27 cellular contexts compared by ENCODE assay signal in the genomic region with DNA sequence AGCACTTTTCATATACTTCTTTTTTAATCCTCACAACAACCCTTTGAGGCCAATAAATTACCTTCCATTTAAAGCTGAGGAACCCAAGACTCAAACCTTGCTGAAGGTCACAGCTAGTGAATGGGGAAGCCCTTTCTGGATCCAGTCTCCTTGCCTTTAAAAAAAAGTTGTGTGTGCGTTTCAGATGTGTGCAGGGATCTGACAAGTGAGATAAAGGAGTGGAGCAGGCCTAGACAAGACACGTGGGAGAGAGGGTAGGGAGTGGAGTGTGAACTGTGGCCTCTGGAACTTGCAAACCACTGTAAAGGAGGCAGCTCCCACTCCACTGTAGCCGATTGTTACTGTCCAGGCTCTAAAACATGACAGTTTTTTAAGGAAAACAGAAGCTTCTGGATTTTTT. TPM values are rescaled to one million over a fixed set of nuclear protein-coding genes. Genes with fewer than 3 reads are reported as not detected.
DNase-seq lines count a peak whose midpoint lies in the region; ATAC-seq and TF ChIP-seq lines count a peak whose summit lies in the region.
"Had no signal": no experiment of that assay in that cellular context is flagged by ENCODE, and none has a peak within 500 bp of the region (broad histone marks: within the 10 kb centered on the region; RNA-seq: fewer than 3 reads in every experiment).

No MANE protein-coding gene starts in this region.

- no peaks in the 10 kb centered on the region for H4K20me1 ChIP-seq in MM.1S (ENCODE audit: insufficient read depth, low read length)

- H3K36me3 Mint-ChIP-seq in CD4-positive, alpha-beta T cell (ENCODE audit: low read depth) = peaks cover 7% of the 10 kb centered on the region
- H3K36me3 Mint-ChIP-seq in activated T-helper 17 cell treated with anti-CD3 and anti-CD28 coated beads, Interleukin-2, amount 50 U/mL, for 72 hours (ENCODE audit: low read depth) = no peaks in the 10 kb centered on the region
- no peaks in the 10 kb centered on the region for H3K36me3 Mint-ChIP-seq in mesothelial cell of epicardium
- H3K36me3 Mint-ChIP-seq: activated CD4-positive, alpha-beta memory T cell treated with anti-CD3 and anti-CD28 coated beads for 36 hours; immature natural killer cell; neural progenitor cell had no signal

- H3K9me2 ChIP-seq in MM.1S (replicated peaks; ENCODE audit: insufficient read depth, low read length) = no peaks in the 10 kb centered on the region

- H3K27me3 Mint-ChIP-seq in CD4-positive, alpha-beta T cell = no peaks in the 10 kb centered on the region
- H3K27me3 Mint-ChIP-seq in activated T-helper 17 cell treated with anti-CD3 and anti-CD28 coated beads, Interleukin-2, amount 50 U/mL, for 72 hours = peaks cover 3% of the 10 kb centered on the region
- peaks cover 34% of the 10 kb centered on the region for H3K27me3 Mint-ChIP-seq in mesothelial cell of epicardium (ENCODE audit: low read depth)
- H3K27me3 Mint-ChIP-seq: activated CD4-positive, alpha-beta memory T cell treated with anti-CD3 and anti-CD28 coated beads for 36 hours had no signal

- H3K4me3 Mint-ChIP-seq in CD4-positive, alpha-beta T cell = peak overlapping the region; percentile 42
- peak overlapping the region; percentile 94 for H3K4me3 Mint-ChIP-seq in activated T-helper 17 cell treated with anti-CD3 and anti-CD28 coated beads, Interleukin-2, amount 50 U/mL, for 72 hours
- peak overlapping the region; percentile 90 for H3K4me3 Mint-ChIP-seq in mesothelial cell of epicardium
- H3K4me3 Mint-ChIP-seq: dendritic cell treated with granulocyte-macrophage colony-stimulating factor and Interleukin-4, amounts not matched to agents 40 ng/mL and 50 ng/mL, for 4 days had no signal

- H3K9ac ChIP-seq in MM.1S (ENCODE audit: low read length) = no peak overlapping the region
- H3K9ac ChIP-seq: neural progenitor cell had no signal

- in situ Hi-C loops in KBM-7 (cut with MboI; ENCODE audit: low pct_unique_long_range_greater_than_20kb, low sequenced_read_pairs) = no loop called here

- no peak for ATAC-seq in CD4-positive, alpha-beta T cell (ENCODE audit: poor library complexity)
- ATAC-seq in activated T-helper 17 cell treated with anti-CD3 and anti-CD28 coated beads, Interleukin-2, amount 50 U/mL, for 72 hours (replicated peaks) = no peak
- ATAC-seq in GM19463 (IDR thresholded peaks at IDR 0.05; ENCODE audit: unreplicated experiment) (no peak), HG03097 (IDR thresholded peaks at IDR 0.05; ENCODE audit: low FRiP score, unreplicated experiment) (no peak)
- ATAC-seq: left lung, PC-3 had no signal

- DNase-seq in CD4-positive, alpha-beta T cell = no peak
- DNase-seq in KBM-7 = peak; percentile 4
- DNase-seq in mesothelial cell of epicardium (ENCODE audit: low spot score in 2 of 2, unreplicated experiment in 2 of 2) = no peak
- DNase-seq in MM.1S = no peak
- DNase-seq in NCI-H748 (lab: John Stamatoyannopoulos, UW; ENCODE audit: unreplicated experiment) = no peak
- DNase-seq: activated B cell treated with CpG ODN at 0.5 μM for 24 hours; activated CD4-positive, alpha-beta memory T cell treated with anti-CD3 and anti-CD28 coated beads for 36 hours; activated gamma-delta T cell; DMS 273 treated with DMSO at 0.1 percent for 48 hours; immature natural killer cell; left lung; NCI-H146; NCI-H526 treated with DMSO at 0.1 percent for 48 hours; PC-3; SIG-M5; stimulated activated CD4-positive, alpha-beta T cell treated with anti-CD3 and anti-CD28 coated beads, Interleukin-1b, Interleukin-23, amount 100 ng/mL, for 48 hours; thyroid gland had no signal

- no peak overlapping the region for H3K27ac ChIP-seq in CD4-positive, alpha-beta T cell (ENCODE audit: low read depth, low read length)
- H3K27ac ChIP-seq in MM.1S (ENCODE audit: low read length) = no peak overlapping the region
- H3K27ac ChIP-seq: hepatocyte, HL-60, left lung, neural progenitor cell, prostate gland, thyroid gland had no signal

- no peaks in the 10 kb centered on the region for H3K79me2 ChIP-seq in MM.1S (ENCODE audit: low read length)
- H3K79me2 ChIP-seq: hepatocyte had no signal

- H3K27me3 ChIP-seq in CD4-positive, alpha-beta T cell (ENCODE audit: control insufficient read depth, insufficient read depth, low read length) = no peaks in the 10 kb centered on the region
- H3K27me3 ChIP-seq in MM.1S (replicated peaks; ENCODE audit: insufficient read depth, low read length) = no peaks in the 10 kb centered on the region
- H3K27me3 ChIP-seq: thyroid gland had no signal

- no peak overlapping the region for H3K4me3 ChIP-seq in MM.1S (ENCODE audit: low read length)
- H3K4me3 ChIP-seq: hepatocyte, left lung, neural progenitor cell, prostate gland, thyroid gland had no signal

- CTCF ChIA-PET in CD4-positive, alpha-beta T cell (lab: Charles Lee) = interaction anchor here (1.1 to 2.2 kb wide), 2 partner anchors 28 kb away, joined by 3 to 8 read pairs; a partner anchor contains a TSS

- TF ChIP-seq CTCF in CD4-positive, alpha-beta T cell (IDR thresholded peaks at IDR 0.05) = no peak
- no peak for TF ChIP-seq CTCF in mesothelial cell of epicardium (IDR thresholded peaks at IDR 0.05; ENCODE audit: unreplicated experiment)
- TF ChIP-seq CTCF in MM.1S (IDR thresholded peaks at IDR 0.05; ENCODE audit: low read length) = no peak

- H3K36me3 ChIP-seq in MM.1S (replicated peaks; ENCODE audit: insufficient read depth, low read length) = no peaks in the 10 kb centered on the region
- H3K36me3 ChIP-seq: left lung, neural progenitor cell, prostate gland, thyroid gland had no signal

- POLR2A ChIA-PET in CD4-positive, alpha-beta T cell (lab: Charles Lee) = no interaction called here

- H3K27ac Mint-ChIP-seq in CD4-positive, alpha-beta T cell = peak overlapping the region; percentile 98
- H3K27ac Mint-ChIP-seq in activated T-helper 17 cell treated with anti-CD3 and anti-CD28 coated beads, Interleukin-2, amount 50 U/mL, for 72 hours = peak overlapping the region; percentile 88
- H3K27ac Mint-ChIP-seq in mesothelial cell of epicardium = peak overlapping the region; percentile 12
- H3K27ac Mint-ChIP-seq: activated CD4-positive, alpha-beta memory T cell treated with anti-CD3 and anti-CD28 coated beads for 36 hours; dendritic cell treated with granulocyte-macrophage colony-stimulating factor and Interleukin-4, amounts not matched to agents 40 ng/mL and 50 ng/mL, for 4 days; neural progenitor cell had no signal

- no peaks in the 10 kb centered on the region for H3K9me3 Mint-ChIP-seq in CD4-positive, alpha-beta T cell
- H3K9me3 Mint-ChIP-seq in activated T-helper 17 cell treated with anti-CD3 and anti-CD28 coated beads, Interleukin-2, amount 50 U/mL, for 72 hours = no peaks in the 10 kb centered on the region
- no peaks in the 10 kb centered on the region for H3K9me3 Mint-ChIP-seq in mesothelial cell of epicardium
- H3K9me3 Mint-ChIP-seq: activated B cell treated with CpG ODN at 0.5 μM for 24 hours; activated CD4-positive, alpha-beta memory T cell treated with anti-CD3 and anti-CD28 coated beads for 36 hours; dendritic cell treated with granulocyte-macrophage colony-stimulating factor and Interleukin-4, amounts not matched to agents 40 ng/mL and 50 ng/mL, for 4 days; immature natural killer cell; neural progenitor cell had no signal

- peaks cover 29% of the 10 kb centered on the region for H3K4me1 ChIP-seq in MM.1S (ENCODE audit: low read length)
- H3K4me1 ChIP-seq: neural progenitor cell, prostate gland had no signal

- H2AFZ ChIP-seq in MM.1S (ENCODE audit: low read length) = no peak overlapping the region
- H2AFZ ChIP-seq: hepatocyte, neural progenitor cell had no signal

- H3K4me2 ChIP-seq in MM.1S (ENCODE audit: low read depth, low read length) = no peak overlapping the region
- H3K4me2 ChIP-seq: hepatocyte, neural progenitor cell had no signal

- H3F3A ChIP-seq in MM.1S (ENCODE audit: insufficient read depth, low read length) = peaks cover 36% of the 10 kb centered on the region

- no peaks in the 10 kb centered on the region for H3K9me3 ChIP-seq in CD4-positive, alpha-beta T cell (ENCODE audit: control insufficient read depth, low read length)
- no peaks in the 10 kb centered on the region for H3K9me3 ChIP-seq in MM.1S (replicated peaks; ENCODE audit: insufficient read depth, low read length)
- H3K9me3 ChIP-seq: left lung, prostate gland, thyroid gland had no signal

- peaks cover 34% of the 10 kb centered on the region for H3K4me1 Mint-ChIP-seq in CD4-positive, alpha-beta T cell (ENCODE audit: low read depth)
- peaks cover 18% of the 10 kb centered on the region for H3K4me1 Mint-ChIP-seq in activated T-helper 17 cell treated with anti-CD3 and anti-CD28 coated beads, Interleukin-2, amount 50 U/mL, for 72 hours
- peaks cover 50% of the 10 kb centered on the region for H3K4me1 Mint-ChIP-seq in mesothelial cell of epicardium

- intact Hi-C loops in CD4-positive, alpha-beta T cell (cut with DNase I, micrococcal nuclease) = loop anchor here (5.0 to 10.0 kb wide), 4 partner anchors 34 to 1352 kb away; a partner anchor contains a TSS

RNA-seq across cellular contexts. Expression of a gene that starts 1.9 kb away (rescaled TPM):
- total RNA-seq in CD4-positive, alpha-beta T cell = 1 to 10 TPM; 1.0 to 2.3 TPM
- 1 to 10 TPM; 1.6 to 3.0 TPM for total RNA-seq in activated T-helper 17 cell treated with anti-CD3 and anti-CD28 coated beads, Interleukin-2, amount 50 U/mL, for 72 hours
- total RNA-seq in mesothelial cell of epicardium = 7.3 to 8.4 TPM (median 8.1 TPM) in 3 replicates
- total RNA-seq: fibroblast of villous mesenchyme, MCF 10A, PC-3 had no signal

RNA-seq across cellular contexts. Expression of a gene that starts 28.7 kb away (rescaled TPM):
- 10 to 100 TPM; 31.6 to 37.3 TPM for total RNA-seq in CD4-positive, alpha-beta T cell
- 10 to 100 TPM; 20.2 to 44.1 TPM for total RNA-seq in activated T-helper 17 cell treated with anti-CD3 and anti-CD28 coated beads, Interleukin-2, amount 50 U/mL, for 72 hours
- 40.6 to 44.0 TPM (median 42.2 TPM) in 3 replicates for total RNA-seq in mesothelial cell of epicardium

Comparison
In these comparisons a context has a peak if more than half of its experiments do, and no peak if none do; other contexts are left out.
1. H3K27ac Mint-ChIP-seq: peak in every context shown above with its lines; median percentile 98 in CD4-positive, alpha-beta T cell; 88 in activated T-helper 17 cell treated with anti-CD3 and anti-CD28 coated beads, Interleukin-2, amount 50 U/mL, for 72 hours; 12 in mesothelial cell of epicardium.
2. H3K4me3 Mint-ChIP-seq: peak in every context shown above with its lines; median percentile 94 in activated T-helper 17 cell treated with anti-CD3 and anti-CD28 coated beads, Interleukin-2, amount 50 U/mL, for 72 hours; 90 in mesothelial cell of epicardium; 42 in CD4-positive, alpha-beta T cell.